ENCODE assay signal across 18 cellular contexts in genomic region chr6:134510920-134511319, GRCh38.
DNase-seq lines count a peak whose midpoint lies in the region; ATAC-seq and TF ChIP-seq lines count a peak whose summit lies in the region.
"Had no signal": no experiment of that assay in that cellular context is flagged by ENCODE, and none has a peak within 500 bp of the region (broad histone marks: within the 10 kb centered on the region; RNA-seq: fewer than 3 reads in every experiment).

No MANE protein-coding gene starts in this region.

- intact Hi-C loops in A673 (cut with micrococcal nuclease; ENCODE audit: unreplicated experiment): no loop called here

- H3K79me2 ChIP-seq in DND-41 (ENCODE audit: insufficient read depth, low read length): no peaks in the 10 kb centered on the region
- H3K79me2 ChIP-seq: hepatocyte had no signal

- H2AFZ ChIP-seq in DND-41 (ENCODE audit: low read depth, low read length): peak overlapping the region; percentile 34; the same call in 1 of the 2 replicates
- H2AFZ ChIP-seq: hepatocyte had no signal

- H3K9me3 ChIP-seq in A673 (ENCODE audit: low read depth, low read length, poor library complexity, severe bottlenecking): no peaks in the 10 kb centered on the region
- no peaks in the 10 kb centered on the region for H3K9me3 ChIP-seq in DND-41 (ENCODE audit: insufficient read depth, low read length, severe bottlenecking)

- H3K4me1 ChIP-seq in A673 (ENCODE audit: insufficient read depth, low read length, poor library complexity, severe bottlenecking) (peaks cover 40% of the 10 kb centered on the region), DND-41 (ENCODE audit: insufficient read depth, low read length) (no peaks in the 10 kb centered on the region)

- H3K36me3 Mint-ChIP-seq in HFFc6 (ENCODE audit: low read depth): no peaks in the 10 kb centered on the region
- H3K36me3 Mint-ChIP-seq: activated naive CD8-positive, alpha-beta T cell treated with anti-CD3 and anti-CD28 coated beads, Interleukin-2, amount 10 ng/mL, durations not matched to agents 7 days and 5 days had no signal

- ATAC-seq in DND-41 (ENCODE audit: insufficient read depth, low read depth) (no peak), left lobe of liver (peak; percentile 55), GM18511 (IDR thresholded peaks at IDR 0.05; ENCODE audit: unreplicated experiment) (no peak)
- ATAC-seq: stimulated activated naive CD8-positive, alpha-beta T cell treated with anti-CD3 and anti-CD28 coated beads, Interleukin-15, Interleukin-2, amounts not matched to agents 100 U/mL and 50 U/mL, for 24 hours had no signal

- H3K27ac ChIP-seq in A673 (ENCODE audit: low read depth, low read length, poor library complexity, severe bottlenecking) (peak overlapping the region; percentile 24), DND-41 (ENCODE audit: low read length) (no peak overlapping the region)
- H3K27ac ChIP-seq: hepatocyte had no signal

- H3K4me2 ChIP-seq in DND-41 (ENCODE audit: insufficient read depth, low read length): no peak overlapping the region
- H3K4me2 ChIP-seq: hepatocyte had no signal

- DNase-seq in A673 (ENCODE audit: low spot score): peak; percentile 74
- DNase-seq in DND-41: no peak
- DNase-seq in NOMO-1 treated with dmso at 0.1 percent for 144 hours (lab: John Stamatoyannopoulos, UW; ENCODE audit: unreplicated experiment): peak; percentile 28
- DNase-seq in left lobe of liver (ENCODE audit: low spot score): no peak
- no peak for DNase-seq in SW 1271 (lab: John Stamatoyannopoulos, UW)
- no peak for DNase-seq in HFFc6
- DNase-seq in DMS153 (lab: John Stamatoyannopoulos, UW): no peak
- DNase-seq: activated CD4-positive, alpha-beta T cell treated with anti-CD3 and anti-CD28 coated beads, Interleukin-2, amount 50 U/mL, for 1 hour; activated naive CD8-positive, alpha-beta T cell treated with anti-CD3 and anti-CD28 coated beads, Interleukin-2, amount 10 ng/mL, durations not matched to agents 7 days and 5 days; activated T-cell treated with anti-CD3 and anti-CD28 coated beads, Interleukin-2, amount 50 U/mL, for 48 hours; DMS 273 treated with DMSO at 0.1 percent for 48 hours; kidney; NCI-H2029; NCI-H69; stimulated activated naive CD8-positive, alpha-beta T cell treated with anti-CD3 and anti-CD28 coated beads, Interleukin-15, Interleukin-2, amounts not matched to agents 100 U/mL and 50 U/mL, for 24 hours; T1000 had no signal

- no peak overlapping the region for H3K4me3 Mint-ChIP-seq in HFFc6
- H3K4me3 Mint-ChIP-seq: activated naive CD8-positive, alpha-beta T cell treated with anti-CD3 and anti-CD28 coated beads, Interleukin-2, amount 10 ng/mL, durations not matched to agents 7 days and 5 days had no signal

- H3K9me3 Mint-ChIP-seq in HFFc6: no peaks in the 10 kb centered on the region
- H3K9me3 Mint-ChIP-seq: activated naive CD8-positive, alpha-beta T cell treated with anti-CD3 and anti-CD28 coated beads, Interleukin-2, amount 10 ng/mL, durations not matched to agents 7 days and 5 days had no signal

- no peaks in the 10 kb centered on the region for H4K20me1 ChIP-seq in DND-41 (ENCODE audit: insufficient read depth, low read length)

- CTCF ChIA-PET in A673 (lab: Charles Lee): no interaction called here

- no peak overlapping the region for H3K9ac ChIP-seq in DND-41 (ENCODE audit: low read depth, low read length)

- H3K27me3 ChIP-seq in A673 (replicated peaks; ENCODE audit: insufficient read depth, low read depth, low read length, poor library complexity) (no peaks in the 10 kb centered on the region), DND-41 (ENCODE audit: insufficient read depth, low read length, poor library complexity) (no peaks in the 10 kb centered on the region)
- H3K27me3 ChIP-seq: hepatocyte had no signal

- BruUV-seq in A673 (replicated peaks; lab: Mats Ljungman, UMichigan): no TSS peak

- H3K4me3 ChIP-seq in A673 (ENCODE audit: low read depth, low read length, poor library complexity, severe bottlenecking) (no peak overlapping the region), DND-41 (ENCODE audit: low read depth in 1 of 2, low read length in 2 of 2) (no peak overlapping the region)
- H3K4me3 ChIP-seq: hepatocyte had no signal

- peaks cover 36% of the 10 kb centered on the region for H3K4me1 Mint-ChIP-seq in HFFc6 (ENCODE audit: low read depth)

- POLR2A ChIA-PET in A673 (lab: Charles Lee; ENCODE audit: low non-redundant PET): no interaction called here

- H3K27ac Mint-ChIP-seq in HFFc6: no peak overlapping the region
- H3K27ac Mint-ChIP-seq: activated naive CD8-positive, alpha-beta T cell treated with anti-CD3 and anti-CD28 coated beads, Interleukin-2, amount 10 ng/mL, durations not matched to agents 7 days and 5 days had no signal

- no peaks in the 10 kb centered on the region for H3K27me3 Mint-ChIP-seq in HFFc6 (ENCODE audit: insufficient read depth)

- TF ChIP-seq CTCF in A673 (conservative IDR thresholded peaks at IDR 0.05; ENCODE audit: low read depth, low read length) (no peak), DND-41 (IDR thresholded peaks at IDR 0.05; ENCODE audit: borderline replicate concordance, extremely low read depth, low read length, poor library complexity, severe bottlenecking) (no peak), HFFc6 (IDR thresholded peaks at IDR 0.05) (no peak)

- H3K36me3 ChIP-seq in A673 (ENCODE audit: insufficient read depth, low read length, poor library complexity, severe bottlenecking) (no peaks in the 10 kb centered on the region), DND-41 (ENCODE audit: insufficient read depth, low read length) (no peaks in the 10 kb centered on the region)

Comparison
In these comparisons a context has a peak if more than half of its experiments do, and no peak if none do; other contexts are left out.
1. DNase-seq: peak in A673 (single experiment) and NOMO-1 treated with dmso at 0.1 percent for 144 hours (single experiment); none in DND-41 (single experiment), left lobe of liver (single experiment), SW 1271 (0 of 2), HFFc6 (single experiment) and DMS153 (single experiment).